27 cellular contexts compared by ENCODE assay signal in genomic region chr11:96103721-96104120, GRCh38.
DNase-seq lines count a peak whose midpoint lies in the region; ATAC-seq and TF ChIP-seq lines count a peak whose summit lies in the region.
"Had no signal": no experiment of that assay in that cellular context is flagged by ENCODE, and none has a peak within 500 bp of the region (broad histone marks: within the 10 kb centered on the region; RNA-seq: fewer than 3 reads in every experiment).

No MANE protein-coding gene starts in this region.

- intact Hi-C loops in esophagus squamous epithelium (cut with DNase I) (no loop called here), psoas muscle (cut with DNase I) (no loop called here)

- peaks cover 3% of the 10 kb centered on the region for H3K9me3 Mint-ChIP-seq in activated T-cell treated with anti-CD3 and anti-CD28 coated beads, Interleukin-2, amount 50 U/mL, for 24 hours
- peaks cover 3% of the 10 kb centered on the region for H3K9me3 Mint-ChIP-seq in progenitor cell of endocrine pancreas (ENCODE audit: low read depth)
- H3K9me3 Mint-ChIP-seq: activated CD4-positive, alpha-beta memory T cell treated with anti-CD3 and anti-CD28 coated beads for 36 hours; IgD-negative memory B cell had no signal

- H3K4me3 ChIP-seq in esophagus squamous epithelium (no peak overlapping the region), psoas muscle (no peak overlapping the region)
- H3K4me3 ChIP-seq: stomach, thyroid gland had no signal

- TF ChIP-seq CTCF in progenitor cell of endocrine pancreas (IDR thresholded peaks at IDR 0.05; ENCODE audit: unreplicated experiment), result no peak
- TF ChIP-seq CTCF in esophagus squamous epithelium (IDR thresholded peaks at IDR 0.05), result no peak
- no peak for TF ChIP-seq CTCF in psoas muscle (IDR thresholded peaks at IDR 0.05)

- no peak for ATAC-seq in T-helper 17 cell
- no peak for ATAC-seq in psoas muscle
- no peak for ATAC-seq in HG03095 (IDR thresholded peaks at IDR 0.05; ENCODE audit: unreplicated experiment)
- ATAC-seq: Panc1 had no signal

- no peak overlapping the region for H3K4me3 Mint-ChIP-seq in activated T-cell treated with anti-CD3 and anti-CD28 coated beads, Interleukin-2, amount 50 U/mL, for 24 hours
- H3K4me3 Mint-ChIP-seq in T-helper 17 cell, result no peak overlapping the region
- H3K4me3 Mint-ChIP-seq in progenitor cell of endocrine pancreas (ENCODE audit: low read depth), result no peak overlapping the region
- H3K4me3 Mint-ChIP-seq: activated CD4-positive, alpha-beta memory T cell treated with anti-CD3 and anti-CD28 coated beads for 36 hours; B cell; IgD-negative memory B cell had no signal

- peaks cover 67% of the 10 kb centered on the region for H3K4me1 Mint-ChIP-seq in activated T-cell treated with anti-CD3 and anti-CD28 coated beads, Interleukin-2, amount 50 U/mL, for 24 hours (ENCODE audit: low read depth)
- peaks cover 10% of the 10 kb centered on the region for H3K4me1 Mint-ChIP-seq in T-helper 17 cell
- H3K4me1 Mint-ChIP-seq in progenitor cell of endocrine pancreas (ENCODE audit: low read depth), result peaks cover 47% of the 10 kb centered on the region

- WGBS in esophagus squamous epithelium, 2 donors, result 86 to 88% methylated on average over 6 of the region's 6 CpGs
- 83 to 87% (median 87%) methylated on average over 6 of the region's 6 CpGs for WGBS in psoas muscle, 3 donors

- DNase-seq in activated T-cell treated with anti-CD3 and anti-CD28 coated beads, Interleukin-2, amount 50 U/mL, for 24 hours, result no peak
- DNase-seq in activated T-cell treated with anti-CD3 and anti-CD28 coated beads for 4 hours (no peak), T-helper 17 cell (no peak), lung microvascular endothelial cell (ENCODE audit: low read depth in 2 of 2) (peak; percentile 44 to 53), progenitor cell of endocrine pancreas (ENCODE audit: low spot score, unreplicated experiment) (no peak), esophagus squamous epithelium (lab: John Stamatoyannopoulos, UW) (no peak), psoas muscle (no peak)
- DNase-seq: activated CD4-positive, alpha-beta memory T cell treated with anti-CD3 and anti-CD28 coated beads for 36 hours; activated CD8-positive, alpha-beta memory T cell treated with anti-CD3 and anti-CD28 coated beads, Interleukin-2, amount 50 U/mL, for 48 hours; COR-L47; GOT3; head of caudate nucleus; kidney; NCI-H1105 treated with DMSO at 0.1 percent for 48 hours; NCI-H1930; NCI-H526; SIG-M5; stimulated activated CD4-positive, alpha-beta T cell treated with anti-CD3 and anti-CD28 coated beads, Interleukin-2, amount 100 ng/mL, for 24 hours; stomach; T-helper 1 cell; thyroid gland had no signal

- no peak for TF ChIP-seq POLR2A in esophagus squamous epithelium (IDR thresholded peaks at IDR 0.05)

- peaks cover 0 to 48% (median 8%) of the 10 kb centered on the region in 3 donors for H3K4me1 ChIP-seq in esophagus squamous epithelium
- no peaks in the 10 kb centered on the region for H3K4me1 ChIP-seq in psoas muscle

- H3K27me3 Mint-ChIP-seq in activated T-cell treated with anti-CD3 and anti-CD28 coated beads, Interleukin-2, amount 50 U/mL, for 24 hours, result no peaks in the 10 kb centered on the region
- H3K27me3 Mint-ChIP-seq in T-helper 17 cell, result no peaks in the 10 kb centered on the region
- no peaks in the 10 kb centered on the region for H3K27me3 Mint-ChIP-seq in progenitor cell of endocrine pancreas
- H3K27me3 Mint-ChIP-seq: activated CD4-positive, alpha-beta memory T cell treated with anti-CD3 and anti-CD28 coated beads for 36 hours; B cell; IgD-negative memory B cell had no signal

- H3K9me3 ChIP-seq in T-helper 17 cell (ENCODE audit: control insufficient read depth, low read length, poor library complexity, severe bottlenecking), result no peaks in the 10 kb centered on the region
- H3K9me3 ChIP-seq in esophagus squamous epithelium, result no peaks in the 10 kb centered on the region
- no peaks in the 10 kb centered on the region for H3K9me3 ChIP-seq in psoas muscle
- H3K9me3 ChIP-seq: neutrophil, stomach, thyroid gland had no signal

- peak overlapping the region; percentile 30 for H3K27ac Mint-ChIP-seq in activated T-cell treated with anti-CD3 and anti-CD28 coated beads, Interleukin-2, amount 50 U/mL, for 24 hours
- H3K27ac Mint-ChIP-seq in T-helper 17 cell (peak overlapping the region; percentile 1), progenitor cell of endocrine pancreas (peak overlapping the region; percentile 62)
- H3K27ac Mint-ChIP-seq: activated CD4-positive, alpha-beta memory T cell treated with anti-CD3 and anti-CD28 coated beads for 36 hours; B cell had no signal

- H3K36me3 Mint-ChIP-seq in activated T-cell treated with anti-CD3 and anti-CD28 coated beads, Interleukin-2, amount 50 U/mL, for 24 hours (ENCODE audit: low read depth), result peaks cover 57% of the 10 kb centered on the region
- H3K36me3 Mint-ChIP-seq in T-helper 17 cell (ENCODE audit: low read depth) (no peaks in the 10 kb centered on the region), progenitor cell of endocrine pancreas (ENCODE audit: insufficient read depth) (peaks cover 5% of the 10 kb centered on the region)

- H3K27me3 ChIP-seq in esophagus squamous epithelium (no peaks in the 10 kb centered on the region), psoas muscle (ENCODE audit: insufficient read depth in 3 of 3, low read length in 2 of 3) (no peaks in the 10 kb centered on the region)
- H3K27me3 ChIP-seq: neutrophil, stomach, thyroid gland had no signal

- H3K36me3 ChIP-seq in esophagus squamous epithelium (no peaks in the 10 kb centered on the region), psoas muscle (ENCODE audit: insufficient read depth in 1 of 2, low read depth in 1 of 2) (no peaks in the 10 kb centered on the region)
- H3K36me3 ChIP-seq: neutrophil, stomach, thyroid gland had no signal

- H3K27ac ChIP-seq in esophagus squamous epithelium (no peak overlapping the region), psoas muscle (no peak overlapping the region)
- H3K27ac ChIP-seq: epithelial cell of prostate, neutrophil, stomach had no signal

Comparison
In these comparisons a context has a peak if more than half of its experiments do, and no peak if none do; other contexts are left out.
1. DNase-seq: peak in lung microvascular endothelial cell (2 of 2); none in activated T-cell treated with anti-CD3 and anti-CD28 coated beads, Interleukin-2, amount 50 U/mL, for 24 hours (single experiment), activated T-cell treated with anti-CD3 and anti-CD28 coated beads for 4 hours (single experiment), T-helper 17 cell (0 of 3), progenitor cell of endocrine pancreas (single experiment), esophagus squamous epithelium (single experiment) and psoas muscle (0 of 2).
2. H3K27ac Mint-ChIP-seq: peak in every context shown above with its lines; median percentile 62 in progenitor cell of endocrine pancreas; 30 in activated T-cell treated with anti-CD3 and anti-CD28 coated beads, Interleukin-2, amount 50 U/mL, for 24 hours; 1 in T-helper 17 cell.